Comparison of ENCODE assay signal across 19 cellular contexts in genomic region chr11:56183459-56183858, GRCh38. TPM values are rescaled to one million over a fixed set of nuclear protein-coding genes. Genes with fewer than 3 reads are reported as not detected.
"Had no signal": no experiment of that assay in that cellular context is flagged by ENCODE, and none has a peak within 500 bp of the region (broad histone marks: within the 10 kb centered on the region; RNA-seq: fewer than 3 reads in every experiment).

No MANE protein-coding gene starts in this region.

- H3K36me3 ChIP-seq: stomach, suprapubic skin, thoracic aorta, thyroid gland, tibial artery, tibial nerve, transverse colon, upper lobe of left lung, upper lobe of right lung, uterus, vagina had no signal

- H3K27me3 ChIP-seq: stomach, suprapubic skin, testis, thyroid gland, tibial artery, tibial nerve, transverse colon, upper lobe of left lung, upper lobe of right lung, uterus, vagina had no signal

- H3K9me3 ChIP-seq: testis, thyroid gland, upper lobe of right lung, vagina had no signal

- H3K27ac ChIP-seq: stomach, suprapubic skin, testis, thoracic aorta, thyroid gland, tibial artery, tibial nerve, transverse colon, upper lobe of left lung, upper lobe of right lung, uterus, vagina had no signal

- ATAC-seq: stimulated activated effector memory CD8-positive, alpha-beta T cell treated with anti-CD3 and anti-CD28 coated beads, Interleukin-12 subunit alpha, Interleukin-12 subunit beta, amount 100 ng/mL, for 72 hours; stimulated activated memory B cell treated with anti-CD40 and anti-IgM and Interleukin-4, amounts not matched to agents 10 μg/mL and 1 μg/mL and 100 μg/mL, for 72 hours; stimulated activated naive B cell treated with anti-CD40 and anti-IgM and Interleukin-4, amounts not matched to agents 10 μg/mL and 1 μg/mL and 100 μg/mL, for 72 hours; stimulated activated naive CD8-positive, alpha-beta T cell treated with anti-CD3 and anti-CD28 coated beads, Interleukin-15, amount 100 ng/mL, for 72 hours; stimulated activated naive CD8-positive, alpha-beta T cell treated with anti-CD3 and anti-CD28 coated beads, Interleukin-15, Interleukin-2, amounts not matched to agents 100 U/mL and 50 U/mL, for 24 hours; upper lobe of right lung had no signal

- H3K4me3 ChIP-seq: stomach, suprapubic skin, testis, thoracic aorta, thyroid gland, tibial artery, tibial nerve, transverse colon, upper lobe of left lung, upper lobe of right lung, uterus, vagina had no signal

RNA-seq across cellular contexts. Expression of gene OR5J2, which starts 7.0 kb away (rescaled TPM):
- polyA plus RNA-seq: stomach, urinary bladder had no signal

RNA-seq across cellular contexts. Expression of gene OR8K5, which starts 23.3 kb away (rescaled TPM):
- polyA plus RNA-seq: stomach, thymus, urinary bladder had no signal

RNA-seq across cellular contexts. Expression of gene OR8J3, which starts 43.5 kb away (rescaled TPM):
- polyA plus RNA-seq: stomach, thymus, urinary bladder had no signal

RNA-seq across cellular contexts. Expression of gene OR5T2, which starts 50.6 kb away (rescaled TPM):
- polyA plus RNA-seq: stomach, thymus, urinary bladder had no signal
